Comparison of ENCODE assay signal across 32 cellular contexts in the genomic region with DNA sequence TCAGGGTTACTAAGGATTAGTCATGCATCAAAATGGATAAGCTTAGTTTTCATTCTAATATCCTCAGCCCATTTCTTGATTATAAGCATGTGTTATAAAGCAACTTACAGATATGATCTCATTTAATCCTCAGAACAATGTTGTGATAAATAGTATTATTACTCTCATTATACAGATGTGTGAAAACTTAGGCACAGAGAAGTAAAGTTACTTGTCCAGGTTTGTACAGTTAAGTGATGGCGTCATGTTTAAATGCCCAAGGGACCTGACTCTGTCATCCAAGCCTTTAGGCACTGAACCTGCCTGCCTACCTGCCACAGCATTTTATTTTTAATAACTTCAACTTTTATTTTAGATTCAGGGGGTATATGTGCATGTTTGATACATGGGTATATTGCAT.
"Had no signal": no experiment of that assay in that cellular context is flagged by ENCODE, and none has a peak within 500 bp of the region (broad histone marks: within the 10 kb centered on the region; RNA-seq: fewer than 3 reads in every experiment).

No MANE protein-coding gene starts in this region.

- H3K4me3 ChIP-seq: adrenal gland, ascending aorta, body of pancreas, breast epithelium, cardiac muscle cell had no signal

- H3K27ac ChIP-seq: adrenal gland, ascending aorta, body of pancreas, brain microvascular endothelial cell, breast epithelium, cardiac muscle cell had no signal

- ATAC-seq: activated naive CD4-positive, alpha-beta T cell treated with anti-CD3 and anti-CD28 coated beads, Interleukin-2, amount 50 U/mL, for 72 hours; activated naive CD8-positive, alpha-beta T cell treated with anti-CD3 and anti-CD28 coated beads, Interleukin-2, amount 50 U/mL, for 24 hours; activated T-cell treated with anti-CD3 and anti-CD28 coated beads, Interleukin-2, amount 50 U/mL, for 4 hours; activated T-cell treated with anti-CD3 and anti-CD28 coated beads, Interleukin-2, amount 50 U/mL, for 72 hours; activated T-helper 17 cell treated with anti-CD3 and anti-CD28 coated beads, Interleukin-2, amount 50 U/mL, for 72 hours; body of pancreas had no signal

- H3K4me1 ChIP-seq: adrenal gland, ascending aorta, body of pancreas, breast epithelium had no signal

- H3K9me3 ChIP-seq: adrenal gland, ascending aorta, body of pancreas, breast epithelium had no signal

- H3K27me3 ChIP-seq: adrenal gland, ascending aorta, body of pancreas, brain microvascular endothelial cell, breast epithelium, cardiac muscle cell had no signal

- DNase-seq: activated effector memory CD4-positive, alpha-beta T cell treated with anti-CD3 and anti-CD28 coated beads, Interleukin-2, amount 50 U/mL, for 16 hours; activated effector memory CD4-positive, alpha-beta T cell treated with Interleukin-2 at 50 U/mL for 16 hours; activated gamma-delta T cell; activated gamma-delta T cell treated with Interleukin-2 at 50 U/mL for 16 hours; activated naive CD4-positive, alpha-beta T cell; activated naive CD4-positive, alpha-beta T cell treated with anti-CD3 and anti-CD28 coated beads for 36 hours; activated naive CD4-positive, alpha-beta T cell treated with anti-CD3 and anti-CD28 coated beads, Interleukin-2, amount 10 ng/mL, durations not matched to agents 7 days and 5 days; activated naive CD4-positive, alpha-beta T cell treated with anti-CD3 and anti-CD28 coated beads, Interleukin-2, amount 50 U/mL, for 16 hours; activated naive CD4-positive, alpha-beta T cell treated with Interleukin-2 at 50 U/mL for 16 hours; activated naive CD8-positive, alpha-beta T cell treated with anti-CD3 and anti-CD28 coated beads for 36 hours; activated naive CD8-positive, alpha-beta T cell treated with anti-CD3 and anti-CD28 coated beads, Interleukin-2, amount 10 ng/mL, durations not matched to agents 7 days and 5 days; activated naive CD8-positive, alpha-beta T cell treated with anti-CD3 and anti-CD28 coated beads, Interleukin-2, amount 50 U/mL, for 24 hours; activated T-cell treated with anti-CD3 and anti-CD28 coated beads, Interleukin-2, amount 50 U/mL, for 1 hour; activated T-cell treated with anti-CD3 and anti-CD28 coated beads, Interleukin-2, amount 50 U/mL, for 24 hours; activated T-cell treated with anti-CD3 and anti-CD28 coated beads, Interleukin-2, amount 50 U/mL, for 4 hours; activated T-cell treated with anti-CD3 and anti-CD28 coated beads, Interleukin-2, amount 50 U/mL, for 48 hours; activated T-cell treated with anti-CD3 and anti-CD28 coated beads, Interleukin-2, amount 50 U/mL, for 72 hours; adrenal gland; amniotic stem cell; amygdala; anterior cingulate cortex; aorta; body of pancreas; brain microvascular endothelial cell; caudate nucleus; central memory CD4-positive, alpha-beta T cell; cerebellar nuclear complex had no signal

- H3K36me3 ChIP-seq: adrenal gland, ascending aorta, brain microvascular endothelial cell, breast epithelium, cardiac muscle cell had no signal
